14 cellular contexts compared by ENCODE assay signal in genomic region chr3:14225421-14225820, GRCh38. TPM values are rescaled to one million over a fixed set of nuclear protein-coding genes. Genes with fewer than 3 reads are reported as not detected.
DNase-seq lines count a peak whose midpoint lies in the region; ATAC-seq, FAIRE-seq and TF ChIP-seq lines count a peak whose summit lies in the region.
"Had no signal": no experiment of that assay in that cellular context is flagged by ENCODE, and none has a peak within 500 bp of the region (broad histone marks: within the 10 kb centered on the region; RNA-seq: fewer than 3 reads in every experiment).

No MANE protein-coding gene starts in this region.

- H3K27me3 Mint-ChIP-seq in dendritic cell treated with granulocyte-macrophage colony-stimulating factor and Interleukin-4, amounts not matched to agents 40 ng/mL and 50 ng/mL, for 4 days = no peaks in the 10 kb centered on the region
- no peaks in the 10 kb centered on the region for H3K27me3 Mint-ChIP-seq in progenitor cell of endocrine pancreas
- H3K27me3 Mint-ChIP-seq in MCF 10A (ENCODE audit: insufficient read depth, unreplicated experiment) = no peaks in the 10 kb centered on the region

- peak overlapping the region; percentile 4 for H3K27ac Mint-ChIP-seq in dendritic cell treated with granulocyte-macrophage colony-stimulating factor and Interleukin-4, amounts not matched to agents 40 ng/mL and 50 ng/mL, for 4 days
- peak overlapping the region; percentile 5 for H3K27ac Mint-ChIP-seq in progenitor cell of endocrine pancreas
- no peak overlapping the region for H3K27ac Mint-ChIP-seq in MCF 10A (ENCODE audit: low read depth, unreplicated experiment)
- H3K27ac Mint-ChIP-seq: natural killer cell; stimulated activated naive CD8-positive, alpha-beta T cell treated with anti-CD3 and anti-CD28 coated beads, Interleukin-15, Interleukin-2, amounts not matched to agents 100 ng/mL and 50 ng/mL, for 24 hours had no signal

- DNase-seq in GM12892 (ENCODE audit: insufficient read length) (no peak), NOMO-1 (lab: John Stamatoyannopoulos, UW; ENCODE audit: unreplicated experiment in 2 of 2) (peak; percentile 15 to 49), progenitor cell of endocrine pancreas (ENCODE audit: low spot score, unreplicated experiment) (no peak), NCI-H2107 (lab: John Stamatoyannopoulos, UW) (no peak), MCF 10A (ENCODE audit: unreplicated experiment) (no peak), retina (no peak)
- DNase-seq: activated CD4-positive, alpha-beta T cell treated with anti-CD3 and anti-CD28 coated beads, Interleukin-2, amount 50 U/mL, for 48 hours; effector memory CD4-positive, alpha-beta T cell; natural killer cell; T-helper 9 cell had no signal

- H3K4me1 Mint-ChIP-seq in dendritic cell treated with granulocyte-macrophage colony-stimulating factor and Interleukin-4, amounts not matched to agents 40 ng/mL and 50 ng/mL, for 4 days (ENCODE audit: low read depth) = peaks cover 11% of the 10 kb centered on the region
- H3K4me1 Mint-ChIP-seq in progenitor cell of endocrine pancreas (ENCODE audit: low read depth) = peaks cover 39% of the 10 kb centered on the region
- peaks cover 5% of the 10 kb centered on the region for H3K4me1 Mint-ChIP-seq in MCF 10A (ENCODE audit: insufficient read depth, unreplicated experiment)
- H3K4me1 Mint-ChIP-seq: natural killer cell had no signal

- H3K4me3 Mint-ChIP-seq in dendritic cell treated with granulocyte-macrophage colony-stimulating factor and Interleukin-4, amounts not matched to agents 40 ng/mL and 50 ng/mL, for 4 days = no peak overlapping the region
- H3K4me3 Mint-ChIP-seq in progenitor cell of endocrine pancreas (ENCODE audit: low read depth) = peak overlapping the region; percentile 16
- H3K4me3 Mint-ChIP-seq in MCF 10A (ENCODE audit: unreplicated experiment) = no peak overlapping the region
- H3K4me3 Mint-ChIP-seq: natural killer cell; stimulated activated naive CD8-positive, alpha-beta T cell treated with anti-CD3 and anti-CD28 coated beads, Interleukin-15, Interleukin-2, amounts not matched to agents 100 ng/mL and 50 ng/mL, for 24 hours had no signal

- H3K36me3 Mint-ChIP-seq in dendritic cell treated with granulocyte-macrophage colony-stimulating factor and Interleukin-4, amounts not matched to agents 40 ng/mL and 50 ng/mL, for 4 days (ENCODE audit: low read depth) = no peaks in the 10 kb centered on the region
- H3K36me3 Mint-ChIP-seq in progenitor cell of endocrine pancreas (ENCODE audit: insufficient read depth) = no peaks in the 10 kb centered on the region
- peaks cover 5% of the 10 kb centered on the region for H3K36me3 Mint-ChIP-seq in MCF 10A (ENCODE audit: insufficient read depth, unreplicated experiment)

- peaks cover 17% of the 10 kb centered on the region for H3K9me3 Mint-ChIP-seq in dendritic cell treated with granulocyte-macrophage colony-stimulating factor and Interleukin-4, amounts not matched to agents 40 ng/mL and 50 ng/mL, for 4 days
- H3K9me3 Mint-ChIP-seq in progenitor cell of endocrine pancreas (ENCODE audit: low read depth) (peaks cover 16% of the 10 kb centered on the region), MCF 10A (ENCODE audit: unreplicated experiment) (peaks cover 20% of the 10 kb centered on the region)

- no TSS peak for BruUV-seq in MCF 10A (replicated peaks; lab: Mats Ljungman, UMichigan)

- no peak for TF ChIP-seq POLR2A in GM12892 (IDR thresholded peaks at IDR 0.05; ENCODE audit: low read depth, low read length)
- TF ChIP-seq POLR2A in GM18505 (IDR thresholded peaks at IDR 0.05; ENCODE audit: borderline replicate concordance, extremely low read depth, insufficient read depth, insufficient read length) = no peak

- POLR2A ChIA-PET in MCF 10A (lab: Yijun Ruan, JAX) = no interaction called here

- TF ChIP-seq CTCF in progenitor cell of endocrine pancreas (IDR thresholded peaks at IDR 0.05; ENCODE audit: unreplicated experiment) (no peak), MCF 10A (IDR thresholded peaks at IDR 0.05; ENCODE audit: unreplicated experiment) (no peak)

- intact Hi-C loops in dendritic cell treated with granulocyte-macrophage colony-stimulating factor and Interleukin-4, amounts not matched to agents 40 ng/mL and 50 ng/mL, for 4 days (cut with micrococcal nuclease) = no loop called here
- intact Hi-C loops in MCF 10A (cut with micrococcal nuclease) = no loop called here

- peak; percentile 24 for FAIRE-seq in GM12892 (lab: Jason Lieb, UNC)

- CTCF ChIA-PET in MCF 10A (lab: Yijun Ruan, JAX) = interaction anchor here (0.7 to 0.8 kb wide), 2 partner anchors 25 to 793 kb away, joined by 3 to 4 read pairs; no protein-coding TSS in a partner anchor

- no peak for ATAC-seq in GM18505 (IDR thresholded peaks at IDR 0.05; ENCODE audit: unreplicated experiment)
- ATAC-seq: gastroesophageal sphincter, natural killer cell had no signal

RNA-seq across cellular contexts. Expression of gene LSM3, which starts 46.8 kb away (rescaled TPM):
- polyA plus RNA-seq in GM12892 (2012; ENCODE audit: missing spikeins) = 24.0 TPM
- total RNA-seq in progenitor cell of endocrine pancreas = 13.2 and 13.4 TPM in 2 replicates
- total RNA-seq in MCF 10A (2022) = 10.2 and 12.9 TPM in 2 replicates

RNA-seq across cellular contexts. Expression of gene XPC, which starts 47.0 kb away (rescaled TPM):
- 29.7 TPM for polyA plus RNA-seq in GM12892 (2012; ENCODE audit: missing spikeins)
- 40.1 and 43.0 TPM in 2 replicates for total RNA-seq in progenitor cell of endocrine pancreas
- 73.3 and 83.6 TPM in 2 replicates for total RNA-seq in MCF 10A (2022)

Comparison
In these comparisons a context has a peak if more than half of its experiments do, and no peak if none do; other contexts are left out.
1. DNase-seq: peak in NOMO-1 (2 of 2); none in GM12892 (single experiment), progenitor cell of endocrine pancreas (single experiment), NCI-H2107 (single experiment), MCF 10A (single experiment) and retina (single experiment).